ENCODE assay signal across 2 cellular contexts in the genomic region with DNA sequence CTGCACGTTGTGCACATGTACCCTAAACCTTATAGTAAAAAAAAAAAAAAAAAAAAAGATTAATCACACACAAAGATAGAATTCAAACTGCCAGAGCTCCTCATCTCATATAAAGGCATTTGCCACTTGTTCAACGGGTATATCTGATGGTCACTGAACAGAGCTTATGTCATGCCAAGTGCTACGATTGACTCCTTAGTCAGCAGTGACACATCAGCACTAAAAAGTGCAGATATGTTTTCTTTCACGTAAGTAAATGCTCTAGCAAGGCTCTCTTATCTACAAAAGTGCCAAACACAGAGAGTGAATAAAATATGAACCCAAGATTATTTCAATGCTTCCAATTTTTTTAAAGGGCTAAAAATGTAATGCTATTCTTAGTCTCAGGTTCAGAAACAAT.
TF ChIP-seq lines count a peak whose summit lies in the region.

No MANE protein-coding gene starts in this region.

TF ChIP-seq in endothelial cell of umbilical vein, 7 proteins besides CTCF, POLR2A, EP300 and RAD21:
- TF ChIP-seq GATA2 (IDR thresholded peaks at IDR 0.05; ENCODE audit: insufficient read depth, insufficient read length, low read depth, low read length), result peak; percentile 31
- TF ChIP-seq EZH2 (IDR thresholded peaks at IDR 0.05; ENCODE audit: borderline replicate concordance, low read depth, low read length, severe bottlenecking), result no peak
- TF ChIP-seq POLR2AphosphoS5 (IDR thresholded peaks at IDR 0.05; ENCODE audit: insufficient read depth, low read depth, low read length), result no peak
- no peak for TF ChIP-seq MYC (IDR thresholded peaks at IDR 0.05; ENCODE audit: low read depth, low read length)
- TF ChIP-seq JUN (IDR thresholded peaks at IDR 0.05; ENCODE audit: borderline replicate concordance, insufficient read depth, insufficient read length, low read depth), result no peak
- TF ChIP-seq FOS (IDR thresholded peaks at IDR 0.05; ENCODE audit: borderline replicate concordance, insufficient read depth, low read length), result peak; percentile 22
- TF ChIP-seq, protein P1, sequence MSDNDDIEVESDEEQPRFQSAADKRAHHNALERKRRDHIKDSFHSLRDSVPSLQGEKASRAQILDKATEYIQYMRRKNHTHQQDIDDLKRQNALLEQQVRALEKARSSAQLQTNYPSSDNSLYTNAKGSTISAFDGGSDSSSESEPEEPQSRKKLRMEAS (IDR thresholded peaks at IDR 0.05; ENCODE audit: insufficient read depth, insufficient read length), result no peak

TF ChIP-seq in neural cell, 6 proteins besides CTCF, POLR2A, EP300 and RAD21 (continued from another document):
- TF ChIP-seq, protein P2, sequence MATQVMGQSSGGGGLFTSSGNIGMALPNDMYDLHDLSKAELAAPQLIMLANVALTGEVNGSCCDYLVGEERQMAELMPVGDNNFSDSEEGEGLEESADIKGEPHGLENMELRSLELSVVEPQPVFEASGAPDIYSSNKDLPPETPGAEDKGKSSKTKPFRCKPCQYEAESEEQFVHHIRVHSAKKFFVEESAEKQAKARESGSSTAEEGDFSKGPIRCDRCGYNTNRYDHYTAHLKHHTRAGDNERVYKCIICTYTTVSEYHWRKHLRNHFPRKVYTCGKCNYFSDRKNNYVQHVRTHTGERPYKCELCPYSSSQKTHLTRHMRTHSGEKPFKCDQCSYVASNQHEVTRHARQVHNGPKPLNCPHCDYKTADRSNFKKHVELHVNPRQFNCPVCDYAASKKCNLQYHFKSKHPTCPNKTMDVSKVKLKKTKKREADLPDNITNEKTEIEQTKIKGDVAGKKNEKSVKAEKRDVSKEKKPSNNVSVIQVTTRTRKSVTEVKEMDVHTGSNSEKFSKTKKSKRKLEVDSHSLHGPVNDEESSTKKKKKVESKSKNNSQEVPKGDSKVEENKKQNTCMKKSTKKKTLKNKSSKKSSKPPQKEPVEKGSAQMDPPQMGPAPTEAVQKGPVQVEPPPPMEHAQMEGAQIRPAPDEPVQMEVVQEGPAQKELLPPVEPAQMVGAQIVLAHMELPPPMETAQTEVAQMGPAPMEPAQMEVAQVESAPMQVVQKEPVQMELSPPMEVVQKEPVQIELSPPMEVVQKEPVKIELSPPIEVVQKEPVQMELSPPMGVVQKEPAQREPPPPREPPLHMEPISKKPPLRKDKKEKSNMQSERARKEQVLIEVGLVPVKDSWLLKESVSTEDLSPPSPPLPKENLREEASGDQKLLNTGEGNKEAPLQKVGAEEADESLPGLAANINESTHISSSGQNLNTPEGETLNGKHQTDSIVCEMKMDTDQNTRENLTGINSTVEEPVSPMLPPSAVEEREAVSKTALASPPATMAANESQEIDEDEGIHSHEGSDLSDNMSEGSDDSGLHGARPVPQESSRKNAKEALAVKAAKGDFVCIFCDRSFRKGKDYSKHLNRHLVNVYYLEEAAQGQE (IDR thresholded peaks at IDR 0.05; ENCODE audit: borderline replicate concordance), result no peak
- TF ChIP-seq MXI1 (conservative IDR thresholded peaks at IDR 0.05; ENCODE audit: poor library complexity, severe bottlenecking), result no peak
- no peak for TF ChIP-seq SMC3 (conservative IDR thresholded peaks at IDR 0.05; ENCODE audit: poor library complexity)
- TF ChIP-seq TAF1 (IDR thresholded peaks at IDR 0.05; ENCODE audit: low read depth), result no peak
